10 cellular contexts compared by ENCODE assay signal in genomic region chr1:8004113-8004802, GRCh38. TPM values are rescaled to one million over a fixed set of nuclear protein-coding genes. Genes with fewer than 3 reads are reported as not detected.
DNase-seq lines count a peak whose midpoint lies in the region; ATAC-seq, FAIRE-seq and TF ChIP-seq lines count a peak whose summit lies in the region.
"Had no signal": no experiment of that assay in that cellular context is flagged by ENCODE, and none has a peak within 500 bp of the region (broad histone marks: within the 10 kb centered on the region; RNA-seq: fewer than 3 reads in every experiment).

No MANE protein-coding gene starts in this region.

- H3K27me3 Mint-ChIP-seq in activated T-helper 17 cell treated with anti-CD3 and anti-CD28 coated beads, Interleukin-2, amount 50 U/mL, for 72 hours: no peaks in the 10 kb centered on the region
- H3K27me3 Mint-ChIP-seq: central memory CD8-positive, alpha-beta T cell; natural killer cell treated with Interleukin-12 subunit alpha and Interleukin-12 subunit beta and Interleukin-15 and Interleukin-18, amount 100 ng/mL, for 72 hours had no signal

- no peaks in the 10 kb centered on the region for H3K27me3 ChIP-seq in adipocyte (replicated peaks; ENCODE audit: control insufficient read depth, insufficient read depth, low read length)
- H3K27me3 ChIP-seq in left ventricle myocardium inferior (ENCODE audit: low read depth): no peaks in the 10 kb centered on the region

- no peaks in the 10 kb centered on the region for H3K9me3 Mint-ChIP-seq in activated T-helper 17 cell treated with anti-CD3 and anti-CD28 coated beads, Interleukin-2, amount 50 U/mL, for 72 hours
- H3K9me3 Mint-ChIP-seq: central memory CD8-positive, alpha-beta T cell; natural killer cell treated with Interleukin-12 subunit alpha and Interleukin-12 subunit beta and Interleukin-15 and Interleukin-18, amount 100 ng/mL, for 72 hours had no signal

- H3K27ac ChIP-seq in left ventricle myocardium inferior (replicated peaks): peak overlapping the region; percentile 85

- TF ChIP-seq CTCF in left ventricle myocardium inferior (IDR thresholded peaks at IDR 0.05; ENCODE audit: borderline replicate concordance): no peak

- DNase-seq in adipocyte (ENCODE audit: low read depth): peak; percentile 21
- peak; percentile 27 for DNase-seq in left ventricle myocardium inferior
- peak; percentile 31 for DNase-seq in retina
- no peak for DNase-seq in NCI-H1694 (lab: John Stamatoyannopoulos, UW)
- no peak for DNase-seq in epidermal melanocyte (ENCODE audit: insufficient read length, low spot score)
- DNase-seq in AG08395 (ENCODE audit: low spot score): no peak

- H3K9me3 ChIP-seq in adipocyte (ENCODE audit: control insufficient read depth, low read length) (no peaks in the 10 kb centered on the region), left ventricle myocardium inferior (replicated peaks) (no peaks in the 10 kb centered on the region)

- peak; percentile 67 for FAIRE-seq in G401.6 (lab: Jason Lieb, UNC)

- H3K4me1 ChIP-seq in adipocyte (ENCODE audit: control insufficient read depth, insufficient read depth, low read length): peaks cover 51% of the 10 kb centered on the region
- peaks cover 33% of the 10 kb centered on the region for H3K4me1 ChIP-seq in left ventricle myocardium inferior

- ATAC-seq in activated T-helper 17 cell treated with anti-CD3 and anti-CD28 coated beads, Interleukin-2, amount 50 U/mL, for 72 hours (replicated peaks): no peak
- ATAC-seq: natural killer cell treated with Interleukin-12 subunit alpha and Interleukin-12 subunit beta and Interleukin-15 and Interleukin-18, amount 100 ng/mL, for 72 hours had no signal

- peak overlapping the region; percentile 88 for H3K9ac ChIP-seq in adipocyte (ENCODE audit: low read length)

- peaks cover 5% of the 10 kb centered on the region for H3K36me3 Mint-ChIP-seq in activated T-helper 17 cell treated with anti-CD3 and anti-CD28 coated beads, Interleukin-2, amount 50 U/mL, for 72 hours (ENCODE audit: low read depth)
- H3K36me3 Mint-ChIP-seq: natural killer cell treated with Interleukin-12 subunit alpha and Interleukin-12 subunit beta and Interleukin-15 and Interleukin-18, amount 100 ng/mL, for 72 hours had no signal

- H3K4me3 ChIP-seq in adipocyte (ENCODE audit: low read length): peak overlapping the region; percentile 57
- H3K4me3 ChIP-seq in left ventricle myocardium inferior: peak overlapping the region; percentile 37

- no peak overlapping the region for H3K4me3 Mint-ChIP-seq in activated T-helper 17 cell treated with anti-CD3 and anti-CD28 coated beads, Interleukin-2, amount 50 U/mL, for 72 hours
- H3K4me3 Mint-ChIP-seq: central memory CD8-positive, alpha-beta T cell; natural killer cell treated with Interleukin-12 subunit alpha and Interleukin-12 subunit beta and Interleukin-15 and Interleukin-18, amount 100 ng/mL, for 72 hours had no signal

- H3K4me1 Mint-ChIP-seq in activated T-helper 17 cell treated with anti-CD3 and anti-CD28 coated beads, Interleukin-2, amount 50 U/mL, for 72 hours: peaks cover 4% of the 10 kb centered on the region
- H3K4me1 Mint-ChIP-seq: central memory CD8-positive, alpha-beta T cell had no signal

- peaks cover 4% of the 10 kb centered on the region for H3K36me3 ChIP-seq in adipocyte (ENCODE audit: control insufficient read depth, insufficient read depth, low read length, severe bottlenecking)
- H3K36me3 ChIP-seq in left ventricle myocardium inferior: no peaks in the 10 kb centered on the region

- no peak overlapping the region for H3K27ac Mint-ChIP-seq in activated T-helper 17 cell treated with anti-CD3 and anti-CD28 coated beads, Interleukin-2, amount 50 U/mL, for 72 hours
- H3K27ac Mint-ChIP-seq: natural killer cell treated with Interleukin-12 subunit alpha and Interleukin-12 subunit beta and Interleukin-15 and Interleukin-18, amount 100 ng/mL, for 72 hours had no signal

- intact Hi-C loops in left ventricle myocardium inferior (cut with micrococcal nuclease): no loop called here

RNA-seq across cellular contexts. Expression of gene ERRFI1, which starts 21.9 kb away (rescaled TPM):
- total RNA-seq in left ventricle myocardium inferior: 10.8 TPM
- 1 to 10 TPM; 1.8 to 3.1 TPM for total RNA-seq in activated T-helper 17 cell treated with anti-CD3 and anti-CD28 coated beads, Interleukin-2, amount 50 U/mL, for 72 hours

RNA-seq across cellular contexts. Expression of gene PARK7, which starts 42.7 kb away (rescaled TPM):
- 329 TPM for total RNA-seq in left ventricle myocardium inferior
- 100 to 1,000 TPM; 262 to 416 TPM for total RNA-seq in activated T-helper 17 cell treated with anti-CD3 and anti-CD28 coated beads, Interleukin-2, amount 50 U/mL, for 72 hours

Comparison
In these comparisons a context has a peak if more than half of its experiments do, and no peak if none do; other contexts are left out.
1. DNase-seq: peak in adipocyte (single experiment), left ventricle myocardium inferior (single experiment) and retina (single experiment); none in NCI-H1694 (single experiment), epidermal melanocyte (single experiment) and AG08395 (single experiment).